ENCODE assay signal across 8 cellular contexts in genomic region chr21:8834264-8834663, GRCh38.
DNase-seq lines count a peak whose midpoint lies in the region; ATAC-seq and TF ChIP-seq lines count a peak whose summit lies in the region.
"Not testable (repeated sequence)": the region's sequence is repeated elsewhere in the genome, so short reads cannot be mapped to it uniquely, and the experiment has no call there.

No MANE protein-coding gene starts in this region.

- H3K4me3 ChIP-seq in breast epithelium, esophagus muscularis mucosa, lower lobe of right lung, sigmoid colon: not testable (repeated sequence)

- not testable (repeated sequence) for H3K36me3 Mint-ChIP-seq in osteocyte (ENCODE audit: unreplicated experiment)

- not testable (repeated sequence) for H3K36me3 ChIP-seq in breast epithelium, esophagus muscularis mucosa, lower lobe of right lung, sigmoid colon

- H3K27me3 Mint-ChIP-seq in osteocyte (ENCODE audit: unreplicated experiment): not testable (repeated sequence)

- H3K4me1 Mint-ChIP-seq in osteocyte (ENCODE audit: unreplicated experiment): not testable (repeated sequence)

- H3K27me3 ChIP-seq in breast epithelium; esophagus muscularis mucosa; lower lobe of right lung (ENCODE audit: low read depth); sigmoid colon: not testable (repeated sequence)

- not testable (repeated sequence) for TF ChIP-seq POLR2A in breast epithelium (IDR thresholded peaks at IDR 0.05); esophagus muscularis mucosa (IDR thresholded peaks at IDR 0.05; ENCODE audit: low read depth); sigmoid colon (IDR thresholded peaks at IDR 0.05)

- not testable (repeated sequence) for H3K4me1 ChIP-seq in breast epithelium, esophagus muscularis mucosa, lower lobe of right lung, sigmoid colon

- H3K9me3 Mint-ChIP-seq in osteocyte (ENCODE audit: unreplicated experiment): not testable (repeated sequence)

- not testable (repeated sequence) for TF ChIP-seq EP300 in esophagus muscularis mucosa (IDR thresholded peaks at IDR 0.05); sigmoid colon (IDR thresholded peaks at IDR 0.05)

- 66% methylated on average over 6 of the region's 8 CpGs for WGBS in esophagus muscularis mucosa
- WGBS in sigmoid colon, 2 donors: 62 to 73% methylated on average over 8 of the region's 8 CpGs

- not testable (repeated sequence) for H3K27ac Mint-ChIP-seq in osteocyte (ENCODE audit: unreplicated experiment)

- H3K9me3 ChIP-seq in breast epithelium, esophagus muscularis mucosa, lower lobe of right lung, sigmoid colon: not testable (repeated sequence)

- not testable (repeated sequence) for H3K4me3 Mint-ChIP-seq in osteocyte (ENCODE audit: unreplicated experiment)

- intact Hi-C loops in breast epithelium (cut with DNase I; ENCODE audit: low total_unique reads); esophagus muscularis mucosa (cut with DNase I); left cardiac atrium (cut with DNase I); lower lobe of right lung (cut with DNase I); sigmoid colon (cut with DNase I): not testable (repeated sequence)

- TF ChIP-seq CTCF in breast epithelium (IDR thresholded peaks at IDR 0.05); esophagus muscularis mucosa (IDR thresholded peaks at IDR 0.05); lower lobe of right lung (IDR thresholded peaks at IDR 0.05); osteocyte (IDR thresholded peaks at IDR 0.05); sigmoid colon (IDR thresholded peaks at IDR 0.05): not testable (repeated sequence)

- not testable (repeated sequence) for H3K27ac ChIP-seq in breast epithelium; esophagus muscularis mucosa (replicated peaks in 1 of 4); lower lobe of right lung; sigmoid colon

- not testable (repeated sequence) for ATAC-seq in left cardiac atrium, lower lobe of right lung

- peak; percentile 40 for DNase-seq in activated CD8-positive, alpha-beta memory T cell treated with anti-CD3 and anti-CD28 coated beads, Interleukin-2, amount 50 U/mL, for 48 hours
- DNase-seq in breast epithelium (ENCODE audit: low spot score in 2 of 2) (peak; percentile 17 to 53), esophagus muscularis mucosa (ENCODE audit: extremely low spot score) (peak; percentile 78), left cardiac atrium (peak; percentile 15), lower lobe of right lung (peak; percentile 39), osteocyte (ENCODE audit: extremely low spot score, unreplicated experiment) (peak; percentile 86), sigmoid colon (peak; percentile 69), ureter (ENCODE audit: low spot score) (peak; percentile 43)

Comparison
In these comparisons a context has a peak if more than half of its experiments do, and no peak if none do; other contexts are left out.
1. DNase-seq: peak in every context shown above with its lines; median percentile 86 in osteocyte; 78 in esophagus muscularis mucosa; 69 in sigmoid colon; 43 in ureter; 40 in activated CD8-positive, alpha-beta memory T cell treated with anti-CD3 and anti-CD28 coated beads, Interleukin-2, amount 50 U/mL, for 48 hours; 39 in lower lobe of right lung; 35 in breast epithelium; 15 in left cardiac atrium.